In genomic region chr9:38443181-38443580, GRCh38 we compare ENCODE assay signal across 17 cellular contexts. TPM values are rescaled to one million over a fixed set of nuclear protein-coding genes. Genes with fewer than 3 reads are reported as not detected.
DNase-seq lines count a peak whose midpoint lies in the region; ATAC-seq and TF ChIP-seq lines count a peak whose summit lies in the region.
"Had no signal": no experiment of that assay in that cellular context is flagged by ENCODE, and none has a peak within 500 bp of the region (broad histone marks: within the 10 kb centered on the region; RNA-seq: fewer than 3 reads in every experiment).

No MANE protein-coding gene starts in this region.

- H3K79me2 ChIP-seq in parathyroid adenoma: no peaks in the 10 kb centered on the region

- CTCF ChIA-PET in RWPE1 (lab: Yijun Ruan, JAX): interaction anchor here (0.6 kb wide), 3 partner anchors 10 to 216 kb away, joined by 3 read pairs; no protein-coding TSS in a partner anchor

- H3K36me3 ChIP-seq in parathyroid adenoma (ENCODE audit: control insufficient read depth, insufficient read depth, low read length): no peaks in the 10 kb centered on the region
- no peaks in the 10 kb centered on the region for H3K36me3 ChIP-seq in suprapubic skin

- TF ChIP-seq EP300 in suprapubic skin (IDR thresholded peaks at IDR 0.05): no peak

- no peak overlapping the region for H3K9ac ChIP-seq in parathyroid adenoma

- H3K27me3 ChIP-seq in parathyroid adenoma (ENCODE audit: control insufficient read depth, insufficient read depth, low read length): no peaks in the 10 kb centered on the region
- peaks cover 10% of the 10 kb centered on the region for H3K27me3 ChIP-seq in suprapubic skin
- H3K27me3 ChIP-seq: testis had no signal

- no peak for TF ChIP-seq POLR2A in suprapubic skin (IDR thresholded peaks at IDR 0.05)

- TF ChIP-seq CTCF in RWPE1 (conservative IDR thresholded peaks at IDR 0.05; ENCODE audit: low read depth) (no peak), parathyroid adenoma (IDR thresholded peaks at IDR 0.05) (no peak), suprapubic skin (IDR thresholded peaks at IDR 0.05) (no peak)

- no peaks in the 10 kb centered on the region for H3K4me1 ChIP-seq in parathyroid adenoma
- no peaks in the 10 kb centered on the region for H3K4me1 ChIP-seq in suprapubic skin
- H3K4me1 ChIP-seq: testis had no signal

- H3K4me2 ChIP-seq in parathyroid adenoma (ENCODE audit: low read length): no peak overlapping the region

- no peak for ATAC-seq in HG03469 (IDR thresholded peaks at IDR 0.05; ENCODE audit: unreplicated experiment)

- DNase-seq in DMS53 treated with DMSO at 0.1 percent for 48 hours (lab: John Stamatoyannopoulos, UW; ENCODE audit: unreplicated experiment): peak; percentile 61
- peak; percentile 52 for DNase-seq in RWPE1 (ENCODE audit: low spot score)
- peak; percentile 43 for DNase-seq in iris pigment epithelial cell (ENCODE audit: low read depth)
- no peak for DNase-seq in suprapubic skin (ENCODE audit: low spot score in 2 of 2)
- no peak for DNase-seq in T-helper 2 cell
- no peak for DNase-seq in MV-4-11 (lab: John Stamatoyannopoulos, UW)
- DNase-seq: activated CD4-positive, alpha-beta T cell treated with anti-CD3 and anti-CD28 coated beads for 1 hour; activated naive CD8-positive, alpha-beta T cell treated with anti-CD3 and anti-CD28 coated beads for 36 hours; activated T-cell treated with anti-CD3 and anti-CD28 coated beads for 4 hours; cerebellar nuclear complex; hippocampal formation; NCI-H1048; OCI-M1; T-helper 1 cell; testis had no signal

- 77% methylated on average over 7 of the region's 7 CpGs for WGBS in suprapubic skin

- H3K4me3 ChIP-seq in parathyroid adenoma (ENCODE audit: low read depth, low read length): no peak overlapping the region
- H3K4me3 ChIP-seq in suprapubic skin: no peak overlapping the region
- H3K4me3 ChIP-seq: testis had no signal

- H3K27ac ChIP-seq in RWPE1 (no peak overlapping the region), parathyroid adenoma (no peak overlapping the region), suprapubic skin (no peak overlapping the region)
- H3K27ac ChIP-seq: testis had no signal

- H3K9me3 ChIP-seq in parathyroid adenoma (ENCODE audit: control insufficient read depth, low read length) (no peaks in the 10 kb centered on the region), suprapubic skin (no peaks in the 10 kb centered on the region)
- H3K9me3 ChIP-seq: testis had no signal

- H2AFZ ChIP-seq in parathyroid adenoma: peak overlapping the region; percentile 34

- POLR2A ChIA-PET in RWPE1 (lab: Yijun Ruan, JAX; ENCODE audit: low non-redundant PET): no interaction called here

RNA-seq across cellular contexts. Expression of gene IGFBPL1, which starts 18.9 kb away (rescaled TPM):
- total RNA-seq in suprapubic skin: not detected
- total RNA-seq: activated naive CD8-positive, alpha-beta T cell treated with anti-CD3 and anti-CD28 coated beads for 36 hours had no signal

RNA-seq across cellular contexts. Expression of gene ALDH1B1, which starts 50.7 kb away (rescaled TPM):
- total RNA-seq in suprapubic skin: 1 to 10 TPM; 2.2 to 4.3 (median 3.4) TPM

Comparison
In these comparisons a context has a peak if more than half of its experiments do, and no peak if none do; other contexts are left out.
1. DNase-seq: peak in DMS53 treated with DMSO at 0.1 percent for 48 hours (single experiment), RWPE1 (single experiment) and iris pigment epithelial cell (single experiment); none in suprapubic skin (0 of 2), T-helper 2 cell (0 of 5) and MV-4-11 (single experiment).